ENCODE assay signal across 1 cellular context in genomic region chr11:125948278-125949051, GRCh38.
TF ChIP-seq lines count a peak whose summit lies in the region.

No MANE protein-coding gene starts in this region.

TF ChIP-seq in GM23338, 12 proteins besides CTCF, POLR2A, EP300 and RAD21 (continued from another document):
- TF ChIP-seq, protein P1, sequence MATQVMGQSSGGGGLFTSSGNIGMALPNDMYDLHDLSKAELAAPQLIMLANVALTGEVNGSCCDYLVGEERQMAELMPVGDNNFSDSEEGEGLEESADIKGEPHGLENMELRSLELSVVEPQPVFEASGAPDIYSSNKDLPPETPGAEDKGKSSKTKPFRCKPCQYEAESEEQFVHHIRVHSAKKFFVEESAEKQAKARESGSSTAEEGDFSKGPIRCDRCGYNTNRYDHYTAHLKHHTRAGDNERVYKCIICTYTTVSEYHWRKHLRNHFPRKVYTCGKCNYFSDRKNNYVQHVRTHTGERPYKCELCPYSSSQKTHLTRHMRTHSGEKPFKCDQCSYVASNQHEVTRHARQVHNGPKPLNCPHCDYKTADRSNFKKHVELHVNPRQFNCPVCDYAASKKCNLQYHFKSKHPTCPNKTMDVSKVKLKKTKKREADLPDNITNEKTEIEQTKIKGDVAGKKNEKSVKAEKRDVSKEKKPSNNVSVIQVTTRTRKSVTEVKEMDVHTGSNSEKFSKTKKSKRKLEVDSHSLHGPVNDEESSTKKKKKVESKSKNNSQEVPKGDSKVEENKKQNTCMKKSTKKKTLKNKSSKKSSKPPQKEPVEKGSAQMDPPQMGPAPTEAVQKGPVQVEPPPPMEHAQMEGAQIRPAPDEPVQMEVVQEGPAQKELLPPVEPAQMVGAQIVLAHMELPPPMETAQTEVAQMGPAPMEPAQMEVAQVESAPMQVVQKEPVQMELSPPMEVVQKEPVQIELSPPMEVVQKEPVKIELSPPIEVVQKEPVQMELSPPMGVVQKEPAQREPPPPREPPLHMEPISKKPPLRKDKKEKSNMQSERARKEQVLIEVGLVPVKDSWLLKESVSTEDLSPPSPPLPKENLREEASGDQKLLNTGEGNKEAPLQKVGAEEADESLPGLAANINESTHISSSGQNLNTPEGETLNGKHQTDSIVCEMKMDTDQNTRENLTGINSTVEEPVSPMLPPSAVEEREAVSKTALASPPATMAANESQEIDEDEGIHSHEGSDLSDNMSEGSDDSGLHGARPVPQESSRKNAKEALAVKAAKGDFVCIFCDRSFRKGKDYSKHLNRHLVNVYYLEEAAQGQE (IDR thresholded peaks at IDR 0.05; ENCODE audit: unreplicated experiment) = no peak
- TF ChIP-seq CREB1 (CRISPR knock-in tag; IDR thresholded peaks at IDR 0.05; ENCODE audit: low read depth) = no peak
- TF ChIP-seq ZNF114 (CRISPR knock-in tag; IDR thresholded peaks at IDR 0.05) = no peak
- TF ChIP-seq ZNF331 (CRISPR knock-in tag; IDR thresholded peaks at IDR 0.05; ENCODE audit: low read depth) = no peak
- no peak for TF ChIP-seq ETS1 (IDR thresholded peaks at IDR 0.05)
- no peak for TF ChIP-seq NANOG (IDR thresholded peaks at IDR 0.05; ENCODE audit: borderline replicate concordance)
